Comparison of ENCODE assay signal across 10 cellular contexts in genomic region chrX:53421125-53421524, GRCh38. TPM values are rescaled to one million over a fixed set of nuclear protein-coding genes. Genes with fewer than 3 reads are reported as not detected.
DNase-seq lines count a peak whose midpoint lies in the region; ATAC-seq and TF ChIP-seq lines count a peak whose summit lies in the region.
"Had no signal": no experiment of that assay in that cellular context is flagged by ENCODE, and none has a peak within 500 bp of the region (broad histone marks: within the 10 kb centered on the region; RNA-seq: fewer than 3 reads in every experiment).

No MANE protein-coding gene starts in this region.

- ATAC-seq in stimulated activated naive CD8-positive, alpha-beta T cell treated with anti-CD3 and anti-CD28 coated beads, Interleukin-15, Interleukin-2, amounts not matched to agents 100 U/mL and 50 U/mL, for 24 hours: no peak
- ATAC-seq in activated naive CD8-positive, alpha-beta T cell treated with anti-CD3 and anti-CD28 coated beads, Interleukin-2, amount 50 U/mL, for 24 hours: no peak

- TF ChIP-seq CTCF in liver (IDR thresholded peaks at IDR 0.05; ENCODE audit: low read depth, low read length, missing input control): no peak
- no peak for TF ChIP-seq CTCF in vagina (IDR thresholded peaks at IDR 0.05)

- intact Hi-C loops in vagina (cut with DNase I): no loop called here

- TF ChIP-seq RAD21 in liver (IDR thresholded peaks at IDR 0.05): no peak

- H3K27me3 ChIP-seq in liver (ENCODE audit: control insufficient read depth in 4 of 4, insufficient read depth in 4 of 4, low read length in 3 of 4) (no peaks in the 10 kb centered on the region), vagina (no peaks in the 10 kb centered on the region)

- H3K27ac Mint-ChIP-seq in stimulated activated naive CD8-positive, alpha-beta T cell treated with anti-CD3 and anti-CD28 coated beads, Interleukin-15, Interleukin-2, amounts not matched to agents 100 ng/mL and 50 ng/mL, for 24 hours: peak overlapping the region; percentile 93
- peak overlapping the region; percentile 94 for H3K27ac Mint-ChIP-seq in activated naive CD8-positive, alpha-beta T cell treated with anti-CD3 and anti-CD28 coated beads, Interleukin-2, amount 50 U/mL, for 24 hours

- peaks cover 28% of the 10 kb centered on the region for H3K4me1 Mint-ChIP-seq in stimulated activated naive CD8-positive, alpha-beta T cell treated with anti-CD3 and anti-CD28 coated beads, Interleukin-15, Interleukin-2, amounts not matched to agents 100 ng/mL and 50 ng/mL, for 24 hours (ENCODE audit: low read depth)
- H3K4me1 Mint-ChIP-seq in activated naive CD8-positive, alpha-beta T cell treated with anti-CD3 and anti-CD28 coated beads, Interleukin-2, amount 50 U/mL, for 24 hours: peaks cover 26% of the 10 kb centered on the region

- peaks cover 5 to 26% (median 19%) of the 10 kb centered on the region in 4 donors for H3K4me1 ChIP-seq in liver (ENCODE audit: control insufficient read depth in 4 of 4, insufficient read depth in 4 of 4, low read length in 3 of 4)
- peaks cover 22% of the 10 kb centered on the region for H3K4me1 ChIP-seq in vagina

- no peak for TF ChIP-seq POLR2A in vagina (IDR thresholded peaks at IDR 0.05)

- H3K27ac ChIP-seq in liver (ENCODE audit: low read depth in 1 of 2, low read length in 2 of 2) (no peak overlapping the region), vagina (no peak overlapping the region)

- no peaks in the 10 kb centered on the region for H3K27me3 Mint-ChIP-seq in stimulated activated naive CD8-positive, alpha-beta T cell treated with anti-CD3 and anti-CD28 coated beads, Interleukin-15, Interleukin-2, amounts not matched to agents 100 ng/mL and 50 ng/mL, for 24 hours
- H3K27me3 Mint-ChIP-seq in activated naive CD8-positive, alpha-beta T cell treated with anti-CD3 and anti-CD28 coated beads, Interleukin-2, amount 50 U/mL, for 24 hours: no peaks in the 10 kb centered on the region

- no peaks in the 10 kb centered on the region for H3K9me3 Mint-ChIP-seq in stimulated activated naive CD8-positive, alpha-beta T cell treated with anti-CD3 and anti-CD28 coated beads, Interleukin-15, Interleukin-2, amounts not matched to agents 100 ng/mL and 50 ng/mL, for 24 hours
- no peaks in the 10 kb centered on the region for H3K9me3 Mint-ChIP-seq in activated naive CD8-positive, alpha-beta T cell treated with anti-CD3 and anti-CD28 coated beads, Interleukin-2, amount 50 U/mL, for 24 hours

- no peak for DNase-seq in stimulated activated naive CD8-positive, alpha-beta T cell treated with anti-CD3 and anti-CD28 coated beads, Interleukin-15, Interleukin-2, amounts not matched to agents 100 U/mL and 50 U/mL, for 24 hours
- DNase-seq in activated naive CD8-positive, alpha-beta T cell treated with anti-CD3 and anti-CD28 coated beads, Interleukin-2, amount 50 U/mL, for 24 hours: no peak
- DNase-seq in vagina (ENCODE audit: extremely low spot score in 2 of 2) (no peak), HT-29 (ENCODE audit: low spot score) (no peak), cerebellar cortex (ENCODE audit: low spot score) (no peak), activated gamma-delta T cell (lab: John Stamatoyannopoulos, UW) (no peak)
- DNase-seq: activated CD4-positive, alpha-beta T cell treated with anti-CD3 and anti-CD28 coated beads, Interleukin-2, amount 50 U/mL, for 48 hours; left colon had no signal

- H3K9me3 ChIP-seq in liver (ENCODE audit: control insufficient read depth in 4 of 4, low read length in 3 of 4): no peaks in the 10 kb centered on the region
- no peaks in the 10 kb centered on the region for H3K9me3 ChIP-seq in vagina

- H3K9ac ChIP-seq in liver (ENCODE audit: low read depth in 1 of 2, low read length in 2 of 2): no peak overlapping the region

- no peaks in the 10 kb centered on the region for H3K36me3 ChIP-seq in liver (ENCODE audit: control insufficient read depth in 4 of 4, insufficient read depth in 3 of 4, low read depth in 1 of 4, low read length in 3 of 4)
- no peaks in the 10 kb centered on the region for H3K36me3 ChIP-seq in vagina

- H3K4me3 Mint-ChIP-seq in stimulated activated naive CD8-positive, alpha-beta T cell treated with anti-CD3 and anti-CD28 coated beads, Interleukin-15, Interleukin-2, amounts not matched to agents 100 ng/mL and 50 ng/mL, for 24 hours: peak overlapping the region; percentile 93
- H3K4me3 Mint-ChIP-seq in activated naive CD8-positive, alpha-beta T cell treated with anti-CD3 and anti-CD28 coated beads, Interleukin-2, amount 50 U/mL, for 24 hours: peak overlapping the region; percentile 92

- peaks cover 24% of the 10 kb centered on the region for H3K36me3 Mint-ChIP-seq in stimulated activated naive CD8-positive, alpha-beta T cell treated with anti-CD3 and anti-CD28 coated beads, Interleukin-15, Interleukin-2, amounts not matched to agents 100 ng/mL and 50 ng/mL, for 24 hours (ENCODE audit: low read depth)
- H3K36me3 Mint-ChIP-seq in activated naive CD8-positive, alpha-beta T cell treated with anti-CD3 and anti-CD28 coated beads, Interleukin-2, amount 50 U/mL, for 24 hours (ENCODE audit: low read depth): peaks cover 22% of the 10 kb centered on the region

- WGBS in liver: 28% methylated on average over 2 of the region's 2 CpGs

- peak overlapping the region in 2 of 3 donors; percentile 85 to 91 for H3K4me3 ChIP-seq in liver (ENCODE audit: low read depth in 1 of 3, low read length in 3 of 3)
- peak overlapping the region; percentile 71 to 76 for H3K4me3 ChIP-seq in vagina

TF ChIP-seq in liver, 16 proteins besides CTCF, POLR2A, EP300 and RAD21:
- TF ChIP-seq HNF4G (IDR thresholded peaks at IDR 0.05) (no peak), JUND (IDR thresholded peaks at IDR 0.05) (no peak), TAF1 (conservative IDR thresholded peaks at IDR 0.05) (no peak)

RNA-seq across cellular contexts. Expression of gene SMC1A, which starts 1.3 kb away (rescaled TPM):
- total RNA-seq in liver (10 to 100 TPM; 20.8 to 25.6 TPM), vagina (31.4 TPM)
- 10 to 100 TPM; 11.0 to 15.5 TPM for polyA plus RNA-seq in liver
- total RNA-seq in HT-29 (2014; rRNA removed; shearing (Covaris generic)): 55.4 and 56.4 TPM in 2 replicates

RNA-seq across cellular contexts. Expression of gene RIBC1, which starts 1.5 kb away (rescaled TPM):
- under 1 TPM; 0.14 to 0.25 TPM for total RNA-seq in liver
- polyA plus RNA-seq in liver: under 1 TPM; 0.08 to 0.42 TPM
- not detected for total RNA-seq in vagina
- total RNA-seq in HT-29 (2014; rRNA removed; shearing (Covaris generic)): 2.6 and 3.4 TPM in 2 replicates

RNA-seq across cellular contexts. Expression of gene HSD17B10, which starts 13.0 kb away (rescaled TPM):
- total RNA-seq in liver (100 to 1,000 TPM in 1 of 2 donors, 10 to 100 TPM in 1; 32.4 to 175 TPM), vagina (42.0 TPM)
- polyA plus RNA-seq in liver: 100 to 1,000 TPM; 228 to 233 TPM
- total RNA-seq in HT-29 (2014; rRNA removed; shearing (Covaris generic)): 182 and 190 TPM in 2 replicates
